Comparison of ENCODE assay signal across 8 cellular contexts in genomic region chr4:38868055-38868965, GRCh38. TPM values are rescaled to one million over a fixed set of nuclear protein-coding genes. Genes with fewer than 3 reads are reported as not detected.
DNase-seq lines count a peak whose midpoint lies in the region; ATAC-seq and TF ChIP-seq lines count a peak whose summit lies in the region.

No MANE protein-coding gene starts in this region.

- no peaks in the 10 kb centered on the region for H3K27me3 ChIP-seq in adipocyte (replicated peaks; ENCODE audit: control insufficient read depth, insufficient read depth, low read length)
- no peaks in the 10 kb centered on the region for H3K27me3 ChIP-seq in gastrocnemius medialis

- peak overlapping the region; percentile 78 to 89 (median 82) for H3K27ac ChIP-seq in gastrocnemius medialis

- intact Hi-C loops in gastrocnemius medialis (cut with DNase I; ENCODE audit: low total_unique reads) = loop anchor here (2.0 to 10.0 kb wide), 2 partner anchors 176 to 1184 kb away; partner anchors contain the start of gene RELL1

- TF ChIP-seq POLR2A in gastrocnemius medialis (IDR thresholded peaks at IDR 0.05) = no peak

- H3K36me3 ChIP-seq in adipocyte (ENCODE audit: control insufficient read depth, insufficient read depth, low read length, severe bottlenecking) (peaks cover 15% of the 10 kb centered on the region), gastrocnemius medialis (no peaks in the 10 kb centered on the region)

- H3K4me1 ChIP-seq in adipocyte (ENCODE audit: control insufficient read depth, insufficient read depth, low read length) (peaks cover 51% of the 10 kb centered on the region), gastrocnemius medialis (peaks cover 24 to 30% of the 10 kb centered on the region in 2 donors)

- no peaks in the 10 kb centered on the region for H3K9me3 ChIP-seq in adipocyte (ENCODE audit: control insufficient read depth, low read length)
- no peaks in the 10 kb centered on the region for H3K9me3 ChIP-seq in gastrocnemius medialis

- no peak for TF ChIP-seq CTCF in AG09309 (IDR thresholded peaks at IDR 0.05; ENCODE audit: control insufficient read depth, insufficient read depth, low read depth, low read length, missing control alignments)
- TF ChIP-seq CTCF in gastrocnemius medialis (IDR thresholded peaks at IDR 0.05 in 4 of 5, conservative IDR thresholded peaks at IDR 0.05 in 1 of 5) = no peak

- H3K4me3 ChIP-seq in AG09309 (ENCODE audit: control insufficient read depth, low read depth, low read length) = peak overlapping the region; percentile 94
- H3K4me3 ChIP-seq in adipocyte (ENCODE audit: low read length) = peak overlapping the region; percentile 90
- H3K4me3 ChIP-seq in iPS-11a (ENCODE audit: low read depth, low read length) = peak overlapping the region; percentile 58
- H3K4me3 ChIP-seq in gastrocnemius medialis = peak overlapping the region; percentile 69 to 83 (median 75)

- DNase-seq in AG09309 (ENCODE audit: low read depth) (no peak), adipocyte (ENCODE audit: low read depth) (peak; percentile 57), gastrocnemius medialis (peak in 1 of 2 donors; percentile 37), KBM-7 (no peak), NCI-H345 (lab: John Stamatoyannopoulos, UW) (no peak)

- in situ Hi-C loops in gastrocnemius medialis (cut with MboI; ENCODE audit: low sequenced_read_pairs in 4 of 4) (no loop called here), KBM-7 (cut with MboI; ENCODE audit: low pct_unique_long_range_greater_than_20kb, low sequenced_read_pairs) (loop anchor here (25.0 kb wide), 1 partner anchor 106 kb away; no protein-coding TSS in a partner anchor)

- H3K9ac ChIP-seq in adipocyte (ENCODE audit: low read length) = peak overlapping the region; percentile 97

- ATAC-seq in HG02798 (IDR thresholded peaks at IDR 0.05; ENCODE audit: poor library complexity, unreplicated experiment) (peak; percentile 24), gastrocnemius medialis (peak; percentile 40 to 55), GM21447 (IDR thresholded peaks at IDR 0.05; ENCODE audit: unreplicated experiment) (no peak)

RNA-seq across cellular contexts. Expression of gene FAM114A1, which starts 0.7 kb away (rescaled TPM):
- 10 to 100 TPM; 23.2 to 47.5 (median 27.4) TPM for total RNA-seq in gastrocnemius medialis

RNA-seq across cellular contexts. Expression of gene TLR6, which starts 11.7 kb away (rescaled TPM):
- under 1 TPM; 0.29 to 0.75 (median 0.48) TPM for total RNA-seq in gastrocnemius medialis
